In the genomic region with DNA sequence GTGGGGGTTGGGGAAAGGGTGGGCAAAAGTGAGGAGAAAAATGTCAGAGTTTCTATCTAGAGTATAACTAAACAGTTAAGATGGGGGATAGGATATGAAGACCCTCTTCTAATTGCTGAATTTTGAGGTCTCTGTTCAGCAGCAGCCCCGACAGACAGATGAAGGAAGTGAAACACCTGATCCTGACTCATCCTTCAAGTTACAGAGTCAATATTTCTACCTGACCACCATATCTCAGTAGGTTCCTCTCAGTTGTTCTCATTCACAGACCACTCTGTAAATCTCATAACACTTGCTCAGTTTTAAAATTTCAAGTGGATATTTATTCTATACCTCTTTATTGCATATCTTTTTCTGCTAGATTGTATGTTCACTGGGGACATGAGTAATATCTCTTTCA, we compare ENCODE assay signal across 36 cellular contexts.
A peak's percentile ranks its signal among the peaks of the same experiment; 100 is the strongest.
DNase-seq lines count a peak whose midpoint lies in the region; ATAC-seq and TF ChIP-seq lines count a peak whose summit lies in the region.
"Had no signal": no experiment of that assay in that cellular context is flagged by ENCODE, and none has a peak within 500 bp of the region (broad histone marks: within the 10 kb centered on the region; RNA-seq: fewer than 3 reads in every experiment).

No MANE protein-coding gene starts in this region.

- peak; percentile 72 for ATAC-seq in GM18502 (IDR thresholded peaks at IDR 0.05; ENCODE audit: poor library complexity, unreplicated experiment)
- peak; percentile 68 for ATAC-seq in GM21360 (IDR thresholded peaks at IDR 0.05; ENCODE audit: unreplicated experiment)
- ATAC-seq in HG03442 (IDR thresholded peaks at IDR 0.05; ENCODE audit: unreplicated experiment): peak; percentile 73
- ATAC-seq: body of pancreas, foreskin keratinocyte, pancreas had no signal

- no peak overlapping the region for H3K27ac Mint-ChIP-seq in mesothelial cell of epicardium
- H3K27ac Mint-ChIP-seq: activated CD4-positive, alpha-beta memory T cell treated with anti-CD3 and anti-CD28 coated beads for 36 hours; activated naive CD4-positive, alpha-beta T cell treated with anti-CD3 and anti-CD28 coated beads, Interleukin-2, amount 10 ng/mL, durations not matched to agents 7 days and 5 days; activated T-helper 1 cell treated with anti-CD3 and anti-CD28 coated beads, Interleukin-12 subunit alpha, Interleukin-12 subunit beta, Interleukin-2, Interleukin-4 antibody, amounts not matched to agents 30 ng/mL and 10 ng/mL and 1 ng/mL, durations not matched to agents 14 hours and 24 hours and 36 hours; dendritic cell treated with granulocyte-macrophage colony-stimulating factor and Interleukin-4, amounts not matched to agents 40 ng/mL and 50 ng/mL, for 4 days; endodermal cell; neural progenitor cell; T-helper 1 cell treated with Interleukin-12 subunit alpha and Interleukin-12 subunit beta and Interleukin-4 antibody, amounts not matched to agents 30 μg/mL and 1 μg/mL, for 36 hours had no signal

- no peak overlapping the region for H3K4me3 Mint-ChIP-seq in mesothelial cell of epicardium
- H3K4me3 Mint-ChIP-seq: activated CD4-positive, alpha-beta memory T cell treated with anti-CD3 and anti-CD28 coated beads for 36 hours; activated naive CD4-positive, alpha-beta T cell treated with anti-CD3 and anti-CD28 coated beads, Interleukin-2, amount 10 ng/mL, durations not matched to agents 7 days and 5 days; activated T-helper 1 cell treated with anti-CD3 and anti-CD28 coated beads, Interleukin-12 subunit alpha, Interleukin-12 subunit beta, Interleukin-2, Interleukin-4 antibody, amounts not matched to agents 30 ng/mL and 10 ng/mL and 1 ng/mL, durations not matched to agents 14 hours and 24 hours and 36 hours; central memory CD8-positive, alpha-beta T cell; dendritic cell treated with granulocyte-macrophage colony-stimulating factor and Interleukin-4, amounts not matched to agents 40 ng/mL and 50 ng/mL, for 4 days; endodermal cell; neural progenitor cell; T-helper 1 cell treated with Interleukin-12 subunit alpha and Interleukin-12 subunit beta and Interleukin-4 antibody, amounts not matched to agents 30 μg/mL and 1 μg/mL, for 36 hours had no signal

- H3K36me3 Mint-ChIP-seq in mesothelial cell of epicardium: no peaks in the 10 kb centered on the region
- H3K36me3 Mint-ChIP-seq: activated CD4-positive, alpha-beta memory T cell treated with anti-CD3 and anti-CD28 coated beads for 36 hours; activated naive CD4-positive, alpha-beta T cell treated with anti-CD3 and anti-CD28 coated beads, Interleukin-2, amount 10 ng/mL, durations not matched to agents 7 days and 5 days; neural progenitor cell had no signal

- TF ChIP-seq CTCF in mesothelial cell of epicardium (IDR thresholded peaks at IDR 0.05; ENCODE audit: unreplicated experiment): no peak

- H3K27me3 Mint-ChIP-seq in mesothelial cell of epicardium (ENCODE audit: low read depth): no peaks in the 10 kb centered on the region
- H3K27me3 Mint-ChIP-seq: central memory CD8-positive, alpha-beta T cell; dendritic cell treated with granulocyte-macrophage colony-stimulating factor and Interleukin-4, amounts not matched to agents 40 ng/mL and 50 ng/mL, for 4 days had no signal

- peak; percentile 6 for DNase-seq in kidney tubule cell (ENCODE audit: low spot score)
- no peak for DNase-seq in NCI-H2196 treated with DMSO at 0.1 percent for 48 hours (lab: John Stamatoyannopoulos, UW; ENCODE audit: unreplicated experiment)
- no peak for DNase-seq in mesothelial cell of epicardium (ENCODE audit: low spot score in 2 of 2, unreplicated experiment in 2 of 2)
- no peak for DNase-seq in activated effector memory CD4-positive, alpha-beta T cell treated with Interleukin-2 at 50 U/mL for 16 hours
- DNase-seq in cerebellar nuclear complex (lab: John Stamatoyannopoulos, UW): no peak
- DNase-seq: activated CD4-positive, alpha-beta memory T cell treated with anti-CD3 and anti-CD28 coated beads for 36 hours; activated CD8-positive, alpha-beta memory T cell treated with anti-CD3 and anti-CD28 coated beads, Interleukin-2, amount 50 U/mL, for 48 hours; activated naive CD4-positive, alpha-beta T cell treated with anti-CD3 and anti-CD28 coated beads, Interleukin-2, amount 10 ng/mL, durations not matched to agents 7 days and 5 days; adrenal gland; body of pancreas; endodermal cell; esophagus squamous epithelium; HCEC 1CT; head of caudate nucleus; islet precursor cell; KG1; left ventricle myocardium inferior; mesendoderm; MG63; NCI-H1105 treated with DMSO at 0.1 percent for 48 hours; NCI-H187 treated with DMSO at 0.1 percent for 48 hours; NCI-H2171; NCI-H510A; pancreas; stimulated activated CD4-positive, alpha-beta T cell treated with anti-CD3 and anti-CD28 coated beads, Interleukin-1b, Interleukin-23, amount 100 ng/mL, for 48 hours; stimulated activated CD8-positive, alpha-beta memory T cell treated with anti-CD3 and anti-CD28 coated beads, Interleukin-4, amount 100 ng/mL, for 48 hours; trophoblast cell had no signal

- H3K4me1 Mint-ChIP-seq in mesothelial cell of epicardium: no peaks in the 10 kb centered on the region
- H3K4me1 Mint-ChIP-seq: activated naive CD4-positive, alpha-beta T cell treated with anti-CD3 and anti-CD28 coated beads, Interleukin-2, amount 10 ng/mL, durations not matched to agents 7 days and 5 days; central memory CD8-positive, alpha-beta T cell; endodermal cell; neural progenitor cell had no signal

- H3K9me3 Mint-ChIP-seq in mesothelial cell of epicardium: peaks cover 3% of the 10 kb centered on the region
- H3K9me3 Mint-ChIP-seq: activated CD4-positive, alpha-beta memory T cell treated with anti-CD3 and anti-CD28 coated beads for 36 hours; activated naive CD4-positive, alpha-beta T cell treated with anti-CD3 and anti-CD28 coated beads, Interleukin-2, amount 10 ng/mL, durations not matched to agents 7 days and 5 days; activated T-helper 1 cell treated with anti-CD3 and anti-CD28 coated beads, Interleukin-12 subunit alpha, Interleukin-12 subunit beta, Interleukin-2, Interleukin-4 antibody, amounts not matched to agents 30 ng/mL and 10 ng/mL and 1 ng/mL, durations not matched to agents 14 hours and 24 hours and 36 hours; central memory CD8-positive, alpha-beta T cell; dendritic cell treated with granulocyte-macrophage colony-stimulating factor and Interleukin-4, amounts not matched to agents 40 ng/mL and 50 ng/mL, for 4 days; endodermal cell; neural progenitor cell; T-helper 1 cell treated with Interleukin-12 subunit alpha and Interleukin-12 subunit beta and Interleukin-4 antibody, amounts not matched to agents 30 μg/mL and 1 μg/mL, for 36 hours had no signal
